ENCODE assay signal across 11 cellular contexts in genomic region chr1:235090406-235091069, GRCh38. TPM values are rescaled to one million over a fixed set of nuclear protein-coding genes. Genes with fewer than 3 reads are reported as not detected.
A peak's percentile ranks its signal among the peaks of the same experiment; 100 is the strongest.
DNase-seq lines count a peak whose midpoint lies in the region; ATAC-seq and TF ChIP-seq lines count a peak whose summit lies in the region.
"Had no signal": no experiment of that assay in that cellular context is flagged by ENCODE, and none has a peak within 500 bp of the region (broad histone marks: within the 10 kb centered on the region; RNA-seq: fewer than 3 reads in every experiment).

No MANE protein-coding gene starts in this region.

- H3K36me3 ChIP-seq in SJSA1, result no peaks in the 10 kb centered on the region
- no peaks in the 10 kb centered on the region for H3K36me3 ChIP-seq in neural progenitor cell

- DNase-seq in DMS 273 treated with DMSO at 0.1 percent for 48 hours (lab: John Stamatoyannopoulos, UW), result peak; percentile 46
- DNase-seq in SJSA1 (ENCODE audit: low read depth in 1 of 2, low spot score in 2 of 2), result peak; percentile 76 to 77
- peak; percentile 49 for DNase-seq in fibroblast of pulmonary artery (ENCODE audit: low read depth)
- DNase-seq in neural progenitor cell (ENCODE audit: low spot score), result peak; percentile 89
- DNase-seq in immature natural killer cell, result no peak
- no peak for DNase-seq in CD1c-positive myeloid dendritic cell (ENCODE audit: extremely low spot score)
- DNase-seq in 8988T, result no peak
- DNase-seq: activated CD4-positive, alpha-beta T cell treated with anti-CD3 and anti-CD28 coated beads, Interleukin-2, amount 50 U/mL, for 1 hour; NCI-H2081; stimulated activated naive CD8-positive, alpha-beta T cell treated with anti-CD3 and anti-CD28 coated beads, Interleukin-15, amount 100 ng/mL, for 72 hours had no signal

- peaks cover 27% of the 10 kb centered on the region for H3K4me1 ChIP-seq in SJSA1 (replicated peaks)
- peaks cover 15% of the 10 kb centered on the region for H3K4me1 ChIP-seq in neural progenitor cell

- H3K27me3 Mint-ChIP-seq in neural progenitor cell (ENCODE audit: insufficient read depth, low read depth), result peaks cover 8% of the 10 kb centered on the region
- H3K27me3 Mint-ChIP-seq in immature natural killer cell (ENCODE audit: low read depth in 3 of 3), result peaks cover 0 to 9% (median 2%) of the 10 kb centered on the region in 3 donors

- H3K9me3 ChIP-seq in SJSA1 (replicated peaks) (no peaks in the 10 kb centered on the region), neural progenitor cell (ENCODE audit: low read depth) (no peaks in the 10 kb centered on the region)

- H3K36me3 Mint-ChIP-seq in neural progenitor cell (no peaks in the 10 kb centered on the region), immature natural killer cell (no peaks in the 10 kb centered on the region)

- H3K4me3 Mint-ChIP-seq in neural progenitor cell (peak overlapping the region; percentile 58), immature natural killer cell (no peak overlapping the region)
- H3K4me3 Mint-ChIP-seq: stimulated activated naive CD8-positive, alpha-beta T cell treated with anti-CD3 and anti-CD28 coated beads, Interleukin-15, amount 100 ng/mL, for 72 hours had no signal

- TF ChIP-seq CTCF in fibroblast of pulmonary artery (IDR thresholded peaks at IDR 0.05; ENCODE audit: low read length, missing control alignments), result no peak
- TF ChIP-seq CTCF in neural progenitor cell (IDR thresholded peaks at IDR 0.05), result peak; percentile 18

- H3K4me1 Mint-ChIP-seq in neural progenitor cell (peaks cover 30% of the 10 kb centered on the region), immature natural killer cell (peaks cover 5 to 7% of the 10 kb centered on the region in 2 donors)

- H3K9me3 Mint-ChIP-seq in neural progenitor cell (no peaks in the 10 kb centered on the region), immature natural killer cell (no peaks in the 10 kb centered on the region)
- H3K9me3 Mint-ChIP-seq: stimulated activated naive CD8-positive, alpha-beta T cell treated with anti-CD3 and anti-CD28 coated beads, Interleukin-15, amount 100 ng/mL, for 72 hours had no signal

- H3K27ac ChIP-seq in SJSA1 (peak overlapping the region; percentile 70), neural progenitor cell (peak overlapping the region; percentile 33)

- no peak for ATAC-seq in GM18511 (IDR thresholded peaks at IDR 0.05; ENCODE audit: unreplicated experiment)
- ATAC-seq: stimulated activated naive CD8-positive, alpha-beta T cell treated with anti-CD3 and anti-CD28 coated beads, Interleukin-15, amount 100 ng/mL, for 72 hours had no signal

- H3K4me3 ChIP-seq in SJSA1 (no peak overlapping the region), fibroblast of pulmonary artery (replicated peaks; ENCODE audit: low read depth, low read length) (no peak overlapping the region), neural progenitor cell (no peak overlapping the region)

- H3K9ac ChIP-seq in neural progenitor cell, result no peak overlapping the region

- H3K27me3 ChIP-seq in SJSA1 (replicated peaks), result no peaks in the 10 kb centered on the region
- no peaks in the 10 kb centered on the region for H3K27me3 ChIP-seq in neural progenitor cell

- peaks cover 33% of the 10 kb centered on the region for H3F3A ChIP-seq in neural progenitor cell (ENCODE audit: low read depth)

- no peaks in the 10 kb centered on the region for H3K79me2 ChIP-seq in neural progenitor cell (ENCODE audit: low read depth)

- H4K20me1 ChIP-seq in neural progenitor cell (ENCODE audit: low read depth), result no peaks in the 10 kb centered on the region

- peak overlapping the region; percentile 58 for H3K4me2 ChIP-seq in neural progenitor cell

- H3K27ac Mint-ChIP-seq in neural progenitor cell (peak overlapping the region; percentile 97), immature natural killer cell (no peak overlapping the region)
- H3K27ac Mint-ChIP-seq: stimulated activated naive CD8-positive, alpha-beta T cell treated with anti-CD3 and anti-CD28 coated beads, Interleukin-15, amount 100 ng/mL, for 72 hours had no signal

- peak overlapping the region; percentile 44 for H2AFZ ChIP-seq in neural progenitor cell (replicated peaks)

RNA-seq across cellular contexts. Expression of gene TOMM20, which starts 38.1 kb away (rescaled TPM):
- 65.5 and 78.0 TPM in 2 replicates for total RNA-seq in SJSA1 (2014; rRNA removed; shearing (Covaris generic))
- 154 and 212 TPM in 2 replicates for total RNA-seq in neural progenitor cell (ENCODE audit: low replicate concordance)
- polyA plus RNA-seq in immature natural killer cell, result 10 to 100 TPM; 23.6 to 32.4 (median 29.4) TPM

Comparison
In these comparisons a context has a peak if more than half of its experiments do, and no peak if none do; other contexts are left out.
1. DNase-seq: peak in DMS 273 treated with DMSO at 0.1 percent for 48 hours (single experiment), SJSA1 (2 of 2), fibroblast of pulmonary artery (single experiment) and neural progenitor cell (single experiment); none in immature natural killer cell (0 of 3), CD1c-positive myeloid dendritic cell (single experiment) and 8988T (single experiment).